Comparison of ENCODE assay signal across 8 cellular contexts in genomic region chr3:123584988-123585937, GRCh38. TPM values are rescaled to one million over a fixed set of nuclear protein-coding genes. Genes with fewer than 3 reads are reported as not detected.
A peak's percentile ranks its signal among the peaks of the same experiment; 100 is the strongest.
DNase-seq lines count a peak whose midpoint lies in the region; ATAC-seq and TF ChIP-seq lines count a peak whose summit lies in the region.

HACD2 (minus strand) TSS chr3:123585053; CDS start chr3:123585027, 26 bp downstream.

- H3K4me1 Mint-ChIP-seq in activated CD4-positive, alpha-beta T cell treated with anti-CD3 and anti-CD28 coated beads, Interleukin-2, amount 10 ng/mL, durations not matched to agents 24 days and 14 days: peaks cover 16% of the 10 kb centered on the region

- H3K27ac Mint-ChIP-seq in activated CD4-positive, alpha-beta T cell treated with anti-CD3 and anti-CD28 coated beads, Interleukin-2, amount 10 ng/mL, durations not matched to agents 24 days and 14 days: peak within 1 kb of the TSS; percentile 74

- H3K27me3 ChIP-seq in BJ (ENCODE audit: control insufficient read depth, insufficient read depth, low read length): no peaks in the 10 kb centered on the region

- H3K27ac ChIP-seq in coronary artery: peak within 1 kb of the TSS; percentile 82 to 98

- peak; percentile 83 for DNase-seq in BJ (ENCODE audit: low read depth)
- DNase-seq in NCI-H526 treated with DMSO at 0.1 percent for 48 hours (lab: John Stamatoyannopoulos, UW): peak; percentile 96
- peak; percentile 98 for DNase-seq in activated CD4-positive, alpha-beta T cell treated with anti-CD3 and anti-CD28 coated beads, Interleukin-2, amount 10 ng/mL, durations not matched to agents 24 days and 14 days
- DNase-seq in coronary artery (ENCODE audit: low spot score): peak; percentile 97
- peak; percentile 97 for DNase-seq in left colon
- DNase-seq in stimulated activated CD4-positive, alpha-beta T cell treated with anti-CD3 and anti-CD28 coated beads, Interleukin-1b, Interleukin-23, amount 100 ng/mL, for 48 hours: peak; percentile 95

- no peak within 1 kb of the TSS for H3K4me3 Mint-ChIP-seq in activated CD4-positive, alpha-beta T cell treated with anti-CD3 and anti-CD28 coated beads, Interleukin-2, amount 10 ng/mL, durations not matched to agents 24 days and 14 days

- peaks cover 14% of the 10 kb centered on the region for H3K9me3 Mint-ChIP-seq in activated CD4-positive, alpha-beta T cell treated with anti-CD3 and anti-CD28 coated beads, Interleukin-2, amount 10 ng/mL, durations not matched to agents 24 days and 14 days

- POLR2A ChIA-PET in BJ (lab: Charles Lee): no interaction called here

- H3K4me3 ChIP-seq in BJ (ENCODE audit: low read depth, low read length) (peak within 1 kb of the TSS; percentile 72), coronary artery (peak within 1 kb of the TSS; percentile 100)

- no peaks in the 10 kb centered on the region for H3K27me3 Mint-ChIP-seq in activated CD4-positive, alpha-beta T cell treated with anti-CD3 and anti-CD28 coated beads, Interleukin-2, amount 10 ng/mL, durations not matched to agents 24 days and 14 days

- H3K36me3 ChIP-seq in BJ (ENCODE audit: control insufficient read depth, insufficient read depth, low read length): peaks cover 2% of the 10 kb centered on the region

- TF ChIP-seq CTCF in BJ (IDR thresholded peaks at IDR 0.05; ENCODE audit: insufficient read depth, low read depth, low read length) (no peak), coronary artery (IDR thresholded peaks at IDR 0.05) (no peak)

- CTCF ChIA-PET in BJ (lab: Yijun Ruan, JAX): interaction anchor here (1.1 to 1.4 kb wide), 2 partner anchors 11 to 14 kb away, joined by 3 read pairs; no protein-coding TSS in a partner anchor

- ATAC-seq in GM19324 (IDR thresholded peaks at IDR 0.05; ENCODE audit: low FRiP score, unreplicated experiment) (peak; percentile 94), HG03469 (IDR thresholded peaks at IDR 0.05; ENCODE audit: unreplicated experiment) (peak; percentile 75), left colon (peak; percentile 89)

- intact Hi-C loops in activated CD4-positive, alpha-beta T cell treated with anti-CD3 and anti-CD28 coated beads, Interleukin-2, amount 10 ng/mL, durations not matched to agents 24 days and 14 days (cut with micrococcal nuclease): loop anchor here (1.0 to 5.0 kb wide), 3 partner anchors 297 to 384 kb away; partner anchors contain the start of genes CCDC14, MYLK and SEC22A
- intact Hi-C loops in left colon (cut with DNase I, micrococcal nuclease): no loop called here

- peaks cover 31% of the 10 kb centered on the region for H3K36me3 Mint-ChIP-seq in activated CD4-positive, alpha-beta T cell treated with anti-CD3 and anti-CD28 coated beads, Interleukin-2, amount 10 ng/mL, durations not matched to agents 24 days and 14 days (ENCODE audit: low read depth)

RNA-seq across cellular contexts. Expression of gene HACD2, which starts in this region (rescaled TPM):
- polyA plus RNA-seq in BJ (2011; rRNA removed): 29.8 and 52.7 TPM in 2 replicates
- polyA minus RNA-seq in BJ (2011; rRNA and poly(A)+ RNA removed): 29.9 and 31.9 TPM in 2 replicates
- total RNA-seq in activated CD4-positive, alpha-beta T cell treated with anti-CD3 and anti-CD28 coated beads, Interleukin-2, amount 10 ng/mL, durations not matched to agents 24 days and 14 days: 28.4 and 31.8 TPM in 2 replicates
- total RNA-seq in left colon: 10 to 100 TPM; 60.8 to 63.5 TPM

Comparison
In these comparisons a context has a peak if more than half of its experiments do, and no peak if none do; other contexts are left out.
1. Peak in every context shown above with its lines: DNase-seq, ATAC-seq, H3K4me3 ChIP-seq and H3K27ac ChIP-seq.